29 cellular contexts compared by ENCODE assay signal in the genomic region with DNA sequence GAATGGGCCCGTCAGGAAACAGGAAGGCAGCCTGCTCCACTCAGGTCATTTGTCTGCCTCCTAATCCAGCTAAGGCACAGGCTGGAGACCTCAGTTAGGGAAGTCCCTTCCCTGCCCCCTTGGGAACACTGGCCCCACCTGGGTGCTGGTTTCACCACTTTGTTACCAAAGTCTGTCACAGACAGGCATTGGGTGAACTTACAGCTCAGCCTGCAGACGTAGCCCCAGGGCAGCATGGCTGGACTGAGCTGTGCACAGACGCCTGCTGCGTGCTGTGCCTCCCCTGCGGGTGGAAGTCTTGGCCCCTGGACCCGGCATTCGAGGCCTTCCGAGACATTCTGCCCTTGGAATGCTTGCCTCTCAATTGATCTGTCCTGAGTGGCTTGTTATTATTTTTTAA.
"Had no signal": no experiment of that assay in that cellular context is flagged by ENCODE, and none has a peak within 500 bp of the region (broad histone marks: within the 10 kb centered on the region; RNA-seq: fewer than 3 reads in every experiment).

No MANE protein-coding gene starts in this region.

- H3K4me1 Mint-ChIP-seq: endodermal cell had no signal

- H3K27me3 Mint-ChIP-seq: activated CD4-positive, alpha-beta memory T cell treated with anti-CD3 and anti-CD28 coated beads, Interleukin-2, amount 10 ng/mL, durations not matched to agents 7 days and 5 days; activated CD4-positive, alpha-beta T cell treated with anti-CD3 and anti-CD28 coated beads, Interleukin-2, amount 10 ng/mL, durations not matched to agents 7 days and 5 days; activated naive CD8-positive, alpha-beta T cell treated with anti-CD3 and anti-CD28 coated beads, Interleukin-2, amount 10 ng/mL, durations not matched to agents 7 days and 5 days; activated T-cell treated with anti-CD3 and anti-CD28 coated beads, Interleukin-2, amount 50 U/mL, for 24 hours had no signal

- H3K9me3 Mint-ChIP-seq: activated CD4-positive, alpha-beta memory T cell treated with anti-CD3 and anti-CD28 coated beads, Interleukin-2, amount 10 ng/mL, durations not matched to agents 7 days and 5 days; activated CD4-positive, alpha-beta T cell treated with anti-CD3 and anti-CD28 coated beads, Interleukin-2, amount 10 ng/mL, durations not matched to agents 7 days and 5 days; activated naive CD4-positive, alpha-beta T cell treated with anti-CD3 and anti-CD28 coated beads, Interleukin-2, amount 10 ng/mL, durations not matched to agents 7 days and 5 days; activated naive CD4-positive, alpha-beta T cell treated with anti-CD3 and anti-CD28 coated beads, Interleukin-2, amount 50 U/mL, for 72 hours; activated naive CD8-positive, alpha-beta T cell treated with anti-CD3 and anti-CD28 coated beads, Interleukin-2, amount 10 ng/mL, durations not matched to agents 7 days and 5 days; activated T-cell treated with anti-CD3 and anti-CD28 coated beads, Interleukin-2, amount 50 U/mL, for 72 hours; brain; endodermal cell had no signal

- H3K27me3 ChIP-seq: ascending aorta, breast epithelium, cardiac muscle cell, colonic mucosa had no signal

- H3K9me3 ChIP-seq: breast epithelium, colonic mucosa had no signal

- H3K36me3 ChIP-seq: breast epithelium, cardiac muscle cell, colonic mucosa had no signal

- H3K27ac ChIP-seq: ascending aorta, breast epithelium, cardiac muscle cell, colonic mucosa had no signal

- H3K27ac Mint-ChIP-seq: activated CD4-positive, alpha-beta memory T cell treated with anti-CD3 and anti-CD28 coated beads, Interleukin-2, amount 10 ng/mL, durations not matched to agents 7 days and 5 days; activated CD4-positive, alpha-beta T cell treated with anti-CD3 and anti-CD28 coated beads, Interleukin-2, amount 10 ng/mL, durations not matched to agents 7 days and 5 days; activated naive CD4-positive, alpha-beta T cell treated with anti-CD3 and anti-CD28 coated beads, Interleukin-2, amount 10 ng/mL, durations not matched to agents 7 days and 5 days; activated T-cell treated with anti-CD3 and anti-CD28 coated beads, Interleukin-2, amount 50 U/mL, for 24 hours; activated T-cell treated with anti-CD3 and anti-CD28 coated beads, Interleukin-2, amount 50 U/mL, for 72 hours; brain; endodermal cell had no signal

- H3K4me3 ChIP-seq: ascending aorta, breast epithelium, cardiac muscle cell, colonic mucosa had no signal

- FAIRE-seq: frontal cortex had no signal

- H3K36me3 Mint-ChIP-seq: activated naive CD4-positive, alpha-beta T cell treated with anti-CD3 and anti-CD28 coated beads, Interleukin-2, amount 50 U/mL, for 72 hours had no signal

- ATAC-seq: activated naive CD4-positive, alpha-beta T cell treated with anti-CD3 and anti-CD28 coated beads, Interleukin-2, amount 50 U/mL, for 72 hours; activated T-cell treated with anti-CD3 and anti-CD28 coated beads, Interleukin-2, amount 50 U/mL, for 72 hours; esophagus mucosa had no signal

- H3K4me1 ChIP-seq: breast epithelium had no signal

- DNase-seq: activated CD4-positive, alpha-beta memory T cell treated with anti-CD3 and anti-CD28 coated beads, Interleukin-2, amount 10 ng/mL, durations not matched to agents 7 days and 5 days; activated CD4-positive, alpha-beta T cell treated with anti-CD3 and anti-CD28 coated beads for 4 hours; activated CD4-positive, alpha-beta T cell treated with anti-CD3 and anti-CD28 coated beads, Interleukin-2, amount 10 ng/mL, durations not matched to agents 7 days and 5 days; activated CD4-positive, alpha-beta T cell treated with anti-CD3 and anti-CD28 coated beads, Interleukin-2, amount 50 U/mL, for 4 hours; activated CD4-positive, CD25-positive, alpha-beta regulatory T cell; activated CD4-positive, CD25-positive, alpha-beta regulatory T cell treated with anti-CD3 and anti-CD28 coated beads, Interleukin-2, amount 50 U/mL, for 72 hours; activated CD8-positive, alpha-beta memory T cell treated with anti-CD3 and anti-CD28 coated beads, Interleukin-2, amount 50 U/mL, for 48 hours; activated gamma-delta T cell; activated naive CD4-positive, alpha-beta T cell; activated naive CD4-positive, alpha-beta T cell treated with anti-CD3 and anti-CD28 coated beads, Interleukin-2, amount 10 ng/mL, durations not matched to agents 7 days and 5 days; activated naive CD8-positive, alpha-beta T cell treated with anti-CD3 and anti-CD28 coated beads, Interleukin-2, amount 10 ng/mL, durations not matched to agents 7 days and 5 days; activated T-cell treated with anti-CD3 and anti-CD28 coated beads for 4 hours; activated T-cell treated with anti-CD3 and anti-CD28 coated beads, Interleukin-2, amount 50 U/mL, for 24 hours; activated T-cell treated with anti-CD3 and anti-CD28 coated beads, Interleukin-2, amount 50 U/mL, for 72 hours; central memory CD4-positive, alpha-beta T cell; cerebellar nuclear complex; colonic mucosa; effector memory CD4-positive, alpha-beta T cell; endodermal cell; foreskin fibroblast; head of caudate nucleus; T-helper 2 cell had no signal

- H3K4me3 Mint-ChIP-seq: activated CD4-positive, alpha-beta memory T cell treated with anti-CD3 and anti-CD28 coated beads, Interleukin-2, amount 10 ng/mL, durations not matched to agents 7 days and 5 days; activated CD4-positive, alpha-beta T cell treated with anti-CD3 and anti-CD28 coated beads, Interleukin-2, amount 10 ng/mL, durations not matched to agents 7 days and 5 days; activated naive CD4-positive, alpha-beta T cell treated with anti-CD3 and anti-CD28 coated beads, Interleukin-2, amount 10 ng/mL, durations not matched to agents 7 days and 5 days; activated naive CD8-positive, alpha-beta T cell treated with anti-CD3 and anti-CD28 coated beads, Interleukin-2, amount 10 ng/mL, durations not matched to agents 7 days and 5 days; activated T-cell treated with anti-CD3 and anti-CD28 coated beads, Interleukin-2, amount 50 U/mL, for 24 hours; activated T-cell treated with anti-CD3 and anti-CD28 coated beads, Interleukin-2, amount 50 U/mL, for 72 hours; brain; endodermal cell had no signal
